ENCODE assay signal across 2 cellular contexts in the genomic region with DNA sequence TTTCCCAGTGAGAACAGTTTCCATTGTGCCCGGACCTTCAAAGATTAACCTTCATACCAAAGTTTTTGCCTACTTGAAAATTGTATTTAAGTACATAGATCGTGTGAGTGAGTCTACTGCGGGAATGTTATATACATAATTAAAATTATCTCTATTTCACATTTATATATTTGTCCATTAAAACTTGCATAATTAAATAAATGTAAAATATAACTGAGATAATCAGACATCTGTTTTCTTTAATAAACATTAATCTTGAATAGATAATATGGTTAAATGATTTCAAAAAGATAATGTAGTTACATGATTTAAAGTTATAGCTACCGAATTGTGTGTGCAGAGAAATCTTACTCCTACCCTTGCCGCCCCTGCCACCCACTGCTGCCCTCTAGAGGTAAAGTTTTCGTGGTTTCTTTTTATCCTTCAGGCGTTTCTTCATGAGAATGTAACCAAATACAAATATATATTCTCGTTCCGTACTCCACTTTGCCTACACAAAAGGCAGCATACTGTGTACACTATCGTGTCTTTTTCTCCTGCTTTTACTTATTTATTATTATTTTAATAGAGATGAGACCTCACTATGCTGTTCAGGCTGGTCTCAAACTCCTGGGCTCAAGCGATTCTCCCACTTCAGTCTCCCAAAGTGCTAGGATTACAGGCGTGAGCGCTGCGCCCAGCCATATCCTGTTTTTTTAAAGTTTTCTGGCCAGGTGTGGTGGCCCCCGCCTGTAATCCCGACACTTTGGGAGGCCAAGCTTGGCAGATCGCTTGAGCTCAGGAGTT.
A peak's percentile ranks its signal among the peaks of the same experiment; 100 is the strongest.
TF ChIP-seq lines count a peak whose summit lies in the region.

No MANE protein-coding gene starts in this region.

TF ChIP-seq in SK-N-SH treated with all-trans-retinoic acid at 6 μM for 48 hours, 23 proteins besides CTCF, POLR2A, EP300 and RAD21:
- TF ChIP-seq ISL1 (CRISPR knock-in tag; IDR thresholded peaks at IDR 0.05): peak; percentile 75
- TF ChIP-seq OSR1 (CRISPR knock-in tag; IDR thresholded peaks at IDR 0.05): no peak
- TF ChIP-seq TCF4 (CRISPR knock-in tag; IDR thresholded peaks at IDR 0.05; ENCODE audit: borderline replicate concordance): peak; percentile 87

TF ChIP-seq in HepG2, 621 proteins besides CTCF, POLR2A, EP300 and RAD21:
- TF ChIP-seq STAG1 (CRISPR knock-in tag; IDR thresholded peaks at IDR 0.05) (peak; percentile 67), ZKSCAN1 (IDR thresholded peaks at IDR 0.05; ENCODE audit: low read length) (no peak), SMC3 (IDR thresholded peaks at IDR 0.05; ENCODE audit: low read length) (peak; percentile 48; the same call in 1 of the 2 replicates)
- TF ChIP-seq, protein P1, sequence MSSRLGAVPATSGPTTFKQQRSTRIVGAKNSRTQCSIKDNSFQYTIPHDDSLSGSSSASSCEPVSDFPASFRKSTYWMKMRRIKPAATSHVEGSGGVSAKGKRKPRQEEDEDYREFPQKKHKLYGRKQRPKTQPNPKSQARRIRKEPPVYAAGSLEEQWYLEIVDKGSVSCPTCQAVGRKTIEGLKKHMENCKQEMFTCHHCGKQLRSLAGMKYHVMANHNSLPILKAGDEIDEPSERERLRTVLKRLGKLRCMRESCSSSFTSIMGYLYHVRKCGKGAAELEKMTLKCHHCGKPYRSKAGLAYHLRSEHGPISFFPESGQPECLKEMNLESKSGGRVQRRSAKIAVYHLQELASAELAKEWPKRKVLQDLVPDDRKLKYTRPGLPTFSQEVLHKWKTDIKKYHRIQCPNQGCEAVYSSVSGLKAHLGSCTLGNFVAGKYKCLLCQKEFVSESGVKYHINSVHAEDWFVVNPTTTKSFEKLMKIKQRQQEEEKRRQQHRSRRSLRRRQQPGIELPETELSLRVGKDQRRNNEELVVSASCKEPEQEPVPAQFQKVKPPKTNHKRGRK (CRISPR knock-in tag; IDR thresholded peaks at IDR 0.05): no peak
- TF ChIP-seq, protein P2, sequence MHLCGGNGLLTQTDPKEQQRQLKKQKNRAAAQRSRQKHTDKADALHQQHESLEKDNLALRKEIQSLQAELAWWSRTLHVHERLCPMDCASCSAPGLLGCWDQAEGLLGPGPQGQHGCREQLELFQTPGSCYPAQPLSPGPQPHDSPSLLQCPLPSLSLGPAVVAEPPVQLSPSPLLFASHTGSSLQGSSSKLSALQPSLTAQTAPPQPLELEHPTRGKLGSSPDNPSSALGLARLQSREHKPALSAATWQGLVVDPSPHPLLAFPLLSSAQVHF (CRISPR knock-in tag; IDR thresholded peaks at IDR 0.05): no peak
- TF ChIP-seq, protein P3, sequence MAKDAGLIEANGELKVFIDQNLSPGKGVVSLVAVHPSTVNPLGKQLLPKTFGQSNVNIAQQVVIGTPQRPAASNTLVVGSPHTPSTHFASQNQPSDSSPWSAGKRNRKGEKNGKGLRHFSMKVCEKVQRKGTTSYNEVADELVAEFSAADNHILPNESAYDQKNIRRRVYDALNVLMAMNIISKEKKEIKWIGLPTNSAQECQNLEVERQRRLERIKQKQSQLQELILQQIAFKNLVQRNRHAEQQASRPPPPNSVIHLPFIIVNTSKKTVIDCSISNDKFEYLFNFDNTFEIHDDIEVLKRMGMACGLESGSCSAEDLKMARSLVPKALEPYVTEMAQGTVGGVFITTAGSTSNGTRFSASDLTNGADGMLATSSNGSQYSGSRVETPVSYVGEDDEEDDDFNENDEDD (CRISPR knock-in tag; IDR thresholded peaks at IDR 0.05; ENCODE audit: borderline replicate concordance): no peak
